In genomic region chr2:10658041-10658913, GRCh38 we compare ENCODE assay signal across 11 cellular contexts. TPM values are rescaled to one million over a fixed set of nuclear protein-coding genes. Genes with fewer than 3 reads are reported as not detected.
DNase-seq lines count a peak whose midpoint lies in the region; TF ChIP-seq lines count a peak whose summit lies in the region.
"Had no signal": no experiment of that assay in that cellular context is flagged by ENCODE, and none has a peak within 500 bp of the region (broad histone marks: within the 10 kb centered on the region; RNA-seq: fewer than 3 reads in every experiment).

No MANE protein-coding gene starts in this region.

- DNase-seq in EL (peak; percentile 88), M059J (ENCODE audit: low read depth) (peak; percentile 93), astrocyte of the cerebellum (ENCODE audit: low read depth) (peak; percentile 90), myocyte (ENCODE audit: low read depth) (peak; percentile 85), COLO668 (lab: John Stamatoyannopoulos, UW; ENCODE audit: unreplicated experiment) (no peak), activated gamma-delta T cell (lab: John Stamatoyannopoulos, UW) (no peak), SK-N-DZ (ENCODE audit: low spot score) (no peak)
- DNase-seq in stimulated activated CD4-positive, alpha-beta T cell treated with anti-CD3 and anti-CD28 coated beads, Interleukin-15, amount 100 ng/mL, for 24 hours: no peak
- DNase-seq: activated CD8-positive, alpha-beta memory T cell treated with anti-CD3 and anti-CD28 coated beads, Interleukin-2, amount 50 U/mL, for 4 hours; naive thymus-derived CD4-positive, alpha-beta T cell; NCI-H345 had no signal

- in situ Hi-C loops in astrocyte of the cerebellum (cut with HindIII; ENCODE audit: low sequenced_read_pairs): no loop called here

- no peak overlapping the region for H3K4me3 ChIP-seq in astrocyte of the cerebellum (ENCODE audit: low read depth, low read length)

- no peak for TF ChIP-seq CTCF in astrocyte of the cerebellum (IDR thresholded peaks at IDR 0.05; ENCODE audit: low read depth, low read length, missing control alignments)

RNA-seq across cellular contexts. Expression of gene NOL10, which starts 31.5 kb away (rescaled TPM):
- 21.3 and 33.0 TPM in 2 replicates for total RNA-seq in M059J (2014; rRNA removed; shearing (Covaris generic))
- 25.0 and 25.2 TPM in 2 replicates for total RNA-seq in myocyte
- 11.8 TPM for polyA plus RNA-seq in myocyte (2012)
- polyA plus RNA-seq in SK-N-DZ (2014; cell fraction: cytosol; rRNA removed): 26.4 and 30.8 TPM in 2 replicates
- polyA plus RNA-seq in SK-N-DZ (2014; cell fraction: nucleus; rRNA removed): 19.9 and 23.3 TPM in 2 replicates

Comparison
In these comparisons a context has a peak if more than half of its experiments do, and no peak if none do; other contexts are left out.
1. DNase-seq: peak in EL (single experiment), M059J (single experiment), astrocyte of the cerebellum (single experiment) and myocyte (single experiment); none in COLO668 (single experiment), stimulated activated CD4-positive, alpha-beta T cell treated with anti-CD3 and anti-CD28 coated beads, Interleukin-15, amount 100 ng/mL, for 24 hours (single experiment), activated gamma-delta T cell (single experiment) and SK-N-DZ (single experiment).